ENCODE assay signal across 16 cellular contexts in the genomic region with DNA sequence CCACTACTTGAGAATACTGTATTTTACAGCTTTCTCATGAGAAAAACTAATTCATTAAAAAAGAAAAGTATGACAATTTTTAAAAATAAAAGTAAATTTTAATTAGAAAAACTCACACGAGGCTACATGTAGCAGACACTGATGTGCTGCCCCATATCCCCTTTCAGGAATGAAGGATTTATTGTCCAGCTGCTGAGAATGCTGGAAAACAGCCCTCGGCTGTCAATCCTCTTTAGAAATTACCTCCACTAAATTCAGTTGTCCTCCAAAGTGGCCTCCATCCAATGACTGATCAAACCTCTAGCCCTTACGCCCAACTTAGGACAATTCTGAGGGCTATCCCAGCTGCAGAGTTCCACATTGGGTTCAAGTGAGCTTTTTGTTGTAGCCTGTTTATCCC. TPM values are rescaled to one million over a fixed set of nuclear protein-coding genes. Genes with fewer than 3 reads are reported as not detected.
DNase-seq lines count a peak whose midpoint lies in the region; ATAC-seq and TF ChIP-seq lines count a peak whose summit lies in the region.
"Had no signal": no experiment of that assay in that cellular context is flagged by ENCODE, and none has a peak within 500 bp of the region (broad histone marks: within the 10 kb centered on the region; RNA-seq: fewer than 3 reads in every experiment).

No MANE protein-coding gene starts in this region.

- no peak overlapping the region for H3K4ac ChIP-seq in IMR-90 (ENCODE audit: low read depth, low read length)

- peaks cover 37% of the 10 kb centered on the region for H3K4me1 Mint-ChIP-seq in endodermal cell

- H3K27me3 ChIP-seq in GM23248 (replicated peaks; ENCODE audit: insufficient read depth) (no peaks in the 10 kb centered on the region), IMR-90 (ENCODE audit: control insufficient read depth, insufficient read depth, low read length) (no peaks in the 10 kb centered on the region), endodermal cell (ENCODE audit: control insufficient read depth, insufficient read depth, low read length, poor library complexity, severe bottlenecking) (no peaks in the 10 kb centered on the region), osteoblast (ENCODE audit: insufficient read depth, low read length) (no peaks in the 10 kb centered on the region)
- H3K27me3 ChIP-seq: esophagus muscularis mucosa had no signal

- H3K14ac ChIP-seq in IMR-90 (replicated peaks; ENCODE audit: low read depth, low read length) = no peak overlapping the region

- no peak overlapping the region for H2AK9ac ChIP-seq in IMR-90 (replicated peaks; ENCODE audit: low read depth, low read length, poor library complexity)

- no peak for ATAC-seq in IMR-90 (ENCODE audit: low read depth)
- no peak for ATAC-seq in GM18858 (IDR thresholded peaks at IDR 0.05; ENCODE audit: unreplicated experiment)

- H2BK15ac ChIP-seq in IMR-90 (ENCODE audit: low read depth, low read length) = no peak overlapping the region

- H3K9me3 ChIP-seq in GM23248 (ENCODE audit: low read depth) (no peaks in the 10 kb centered on the region), IMR-90 (ENCODE audit: control insufficient read depth, insufficient read depth, low read length) (peaks cover 6% of the 10 kb centered on the region), endodermal cell (ENCODE audit: control insufficient read depth, low read length) (peaks cover 27% of the 10 kb centered on the region), osteoblast (ENCODE audit: low read depth, low read length) (peaks cover 2% of the 10 kb centered on the region)
- H3K9me3 ChIP-seq: esophagus muscularis mucosa had no signal

- H4K5ac ChIP-seq in IMR-90 (ENCODE audit: low read depth, low read length) = no peak overlapping the region

- no peak overlapping the region for H3K4me3 Mint-ChIP-seq in endodermal cell

- no peak overlapping the region for H4K8ac ChIP-seq in IMR-90 (ENCODE audit: low read depth in 2 of 2, low read length in 2 of 2)

- H3K36me3 ChIP-seq in GM23248 (ENCODE audit: low read depth) (peaks cover 3% of the 10 kb centered on the region; the same call in 1 of the 2 replicates), IMR-90 (ENCODE audit: control insufficient read depth, insufficient read depth, low read length) (peaks cover 6% of the 10 kb centered on the region), endodermal cell (ENCODE audit: control insufficient read depth, insufficient read depth, low read length) (peaks cover 37% of the 10 kb centered on the region), osteoblast (ENCODE audit: insufficient read depth, low read length) (peaks cover 6% of the 10 kb centered on the region)
- H3K36me3 ChIP-seq: lower lobe of right lung had no signal

- H3K9me2 ChIP-seq in GM23248 (ENCODE audit: insufficient read depth) = no peaks in the 10 kb centered on the region

- in situ Hi-C loops in GM23248 (cut with MboI) = loop anchor here (25.0 kb wide), 1 partner anchor 342 kb away; no protein-coding TSS in a partner anchor
- in situ Hi-C loops in IMR-90 (cut with MboI; ENCODE audit: low sequenced_read_pairs) = loop anchor here (25.0 kb wide), 1 partner anchor 367 kb away; no protein-coding TSS in a partner anchor

- peaks cover 12 to 62% of the 10 kb centered on the region in 2 experiments for H3K79me1 ChIP-seq in IMR-90 (ENCODE audit: low read depth in 1 of 2, low read length in 2 of 2)

- no peak overlapping the region for H3K23ac ChIP-seq in IMR-90 (ENCODE audit: low read depth, low read length)

- BruUV-seq in IMR-90 (replicated peaks; lab: Mats Ljungman, UMichigan) = no TSS peak

- H3K9me3 Mint-ChIP-seq in endodermal cell = peaks cover 19% of the 10 kb centered on the region

- H3K56ac ChIP-seq in IMR-90 (ENCODE audit: extremely low read depth, insufficient read depth, low read length) = no peak overlapping the region

- peaks cover 20% of the 10 kb centered on the region for H3K36me3 Mint-ChIP-seq in endodermal cell (ENCODE audit: low read depth)

- H2AFZ ChIP-seq in GM23248 (no peak overlapping the region), IMR-90 (replicated peaks; ENCODE audit: low read length, poor library complexity) (no peak overlapping the region), osteoblast (ENCODE audit: low read length) (no peak overlapping the region)

- peak overlapping the region; percentile 58 for H3K27ac Mint-ChIP-seq in endodermal cell

- no peak overlapping the region for H2AK5ac ChIP-seq in IMR-90 (ENCODE audit: low read depth, low read length)

- H3K4me2 ChIP-seq in GM23248 (ENCODE audit: unreplicated experiment) (peak overlapping the region; percentile 69), IMR-90 (ENCODE audit: low read depth, low read length) (peak overlapping the region; percentile 44; the same call in 1 of the 2 replicates), osteoblast (ENCODE audit: insufficient read depth, low read length) (no peak overlapping the region)

- H2BK20ac ChIP-seq in IMR-90 (ENCODE audit: low read depth, low read length) = no peak overlapping the region

- intact Hi-C loops in IMR-90 (cut with micrococcal nuclease) = no loop called here

- TF ChIP-seq POLR2A in IMR-90 (IDR thresholded peaks at IDR 0.05; ENCODE audit: low read depth, low read length) = no peak

- TF ChIP-seq CTCF in IMR-90 (conservative IDR thresholded peaks at IDR 0.05; ENCODE audit: low read depth, low read length) (no peak), endodermal cell (conservative IDR thresholded peaks at IDR 0.05) (no peak), osteoblast (IDR thresholded peaks at IDR 0.05; ENCODE audit: extremely low read depth, low read depth, low read length) (no peak)

- no peak overlapping the region for H2BK5ac ChIP-seq in IMR-90 (ENCODE audit: low read depth, low read length, poor library complexity, severe bottlenecking)

- no peaks in the 10 kb centered on the region for H4K20me1 ChIP-seq in GM23248 (ENCODE audit: insufficient read depth)
- H4K20me1 ChIP-seq in IMR-90 (ENCODE audit: insufficient read depth, low read length) = peaks cover 85% of the 10 kb centered on the region
- peaks cover 78% of the 10 kb centered on the region for H4K20me1 ChIP-seq in osteoblast (ENCODE audit: insufficient read depth, low read length)

- H2BK120ac ChIP-seq in IMR-90 (ENCODE audit: low read depth, low read length) = no peak overlapping the region

- peaks cover 100% of the 10 kb centered on the region for H3K79me2 ChIP-seq in GM23248 (ENCODE audit: insufficient read depth)
- peaks cover 99% of the 10 kb centered on the region for H3K79me2 ChIP-seq in osteoblast (ENCODE audit: insufficient read depth, low read length)

- CTCF ChIA-PET in IMR-90 (lab: Yijun Ruan, JAX) = interaction anchor here (0.6 kb wide), 1 partner anchor 15 kb away, joined by 6 read pairs; no protein-coding TSS in a partner anchor

- H4K91ac ChIP-seq in IMR-90 (ENCODE audit: insufficient read depth, low read depth, low read length) = no peak overlapping the region

- peak overlapping the region; percentile 61; the same call in 1 of the 2 replicates for H3K9ac ChIP-seq in GM23248
- no peak overlapping the region for H3K9ac ChIP-seq in IMR-90 (ENCODE audit: low read depth, low read length)
- no peak overlapping the region for H3K9ac ChIP-seq in endodermal cell (ENCODE audit: extremely low read depth, low read length, poor library complexity, severe bottlenecking)

- 41 to 49% methylated on average over 3 of the region's 3 CpGs for WGBS in GM23248 (ENCODE audit: low coverage in 1 of 2, low lambda C conversion rate in 2 of 2, missing lambda C conversion rate in 2 of 2), 2 experiments
- no CpG with 5 or more reads among the region's 3 CpGs for WGBS in IMR-90 (ENCODE audit: extremely low coverage in 2 of 2, insufficient read length in 1 of 2), 2 experiments
- WGBS in endodermal cell (ENCODE audit: insufficient coverage in 1 of 2, insufficient read length in 1 of 2), 2 experiments = 90 to 91% methylated on average over 2 to 3 of the region's 3 CpGs

- peaks cover 15% of the 10 kb centered on the region for H3F3A ChIP-seq in GM23248 (ENCODE audit: insufficient read depth)

- H3K27me3 Mint-ChIP-seq in endodermal cell (ENCODE audit: insufficient read depth) = no peaks in the 10 kb centered on the region
- H3K27me3 Mint-ChIP-seq: activated CD4-positive, alpha-beta T cell treated with anti-CD3 and anti-CD28 coated beads for 36 hours; CD4-positive, CD25-positive, alpha-beta regulatory T cell had no signal

- H3K4me1 ChIP-seq in GM23248 (ENCODE audit: insufficient read depth) (peaks cover 17% of the 10 kb centered on the region), IMR-90 (ENCODE audit: control insufficient read depth, insufficient read depth, low read length) (peaks cover 9% of the 10 kb centered on the region), endodermal cell (ENCODE audit: control insufficient read depth, insufficient read depth, low read length) (no peaks in the 10 kb centered on the region), osteoblast (ENCODE audit: insufficient read depth, low read length) (peaks cover 16% of the 10 kb centered on the region)

- POLR2A ChIA-PET in IMR-90 (lab: Charles Lee; ENCODE audit: unreplicated experiment) = no interaction called here

- H3K27ac ChIP-seq in GM23248 = peak overlapping the region; percentile 83
- no peak overlapping the region for H3K27ac ChIP-seq in IMR-90 (ENCODE audit: insufficient read depth, low read length)
- no peak overlapping the region for H3K27ac ChIP-seq in endodermal cell (ENCODE audit: low read depth, low read length)
- peak overlapping the region; percentile 80 for H3K27ac ChIP-seq in osteoblast (ENCODE audit: low read depth, low read length)
- H3K27ac ChIP-seq: lower lobe of right lung had no signal

- TF ChIP-seq RAD21 in IMR-90 (IDR thresholded peaks at IDR 0.05; ENCODE audit: low read length) = no peak

- no peak overlapping the region for H3K18ac ChIP-seq in IMR-90 (ENCODE audit: low read depth, low read length)

- H3K9me1 ChIP-seq in IMR-90 (ENCODE audit: insufficient read depth, low read length) = peaks cover 14% of the 10 kb centered on the region; the same call in 1 of the 2 replicates

- DNase-seq in GM23248 (no peak), IMR-90 (no peak), endodermal cell (no peak), osteoblast (ENCODE audit: insufficient read length, low spot score, missing footprints) (no peak), middle frontal gyrus (ENCODE audit: extremely low spot score, low spot score) (no peak), iPS-NIHi7 (ENCODE audit: extremely low spot score) (no peak)
- DNase-seq: activated CD4-positive, alpha-beta T cell treated with anti-CD3 and anti-CD28 coated beads for 36 hours; activated T-cell treated with anti-CD3 and anti-CD28 coated beads, Interleukin-2, amount 50 U/mL, for 1 hour; CD4-positive, CD25-positive, alpha-beta regulatory T cell; lower lobe of right lung; NCI-H2107; occipital lobe; stimulated activated CD4-positive, alpha-beta T cell treated with anti-CD3 and anti-CD28 coated beads, Interleukin-15, amount 100 ng/mL, for 24 hours had no signal

- dilution Hi-C loops in IMR-90 (cut with HindIII; ENCODE audit: low sequenced_read_pairs, unreplicated experiment) = no loop called here

- H3K4me3 ChIP-seq in GM23248 (no peak overlapping the region), IMR-90 (ENCODE audit: insufficient read depth, low read depth, low read length) (no peak overlapping the region), endodermal cell (ENCODE audit: low read length) (no peak overlapping the region), osteoblast (ENCODE audit: insufficient read depth, low read length) (no peak overlapping the region)
- H3K4me3 ChIP-seq: coronary artery, esophagus muscularis mucosa, lower lobe of right lung had no signal

RNA-seq across cellular contexts. Expression of gene AP4S1, which starts 29.8 kb away (rescaled TPM):
- total RNA-seq in GM23248 (2014; rRNA removed; shearing (Covaris generic)) = 8.7 and 9.9 TPM in 2 replicates
- polyA plus RNA-seq in GM23248 (2016; fragmentation: Nextera tagmentation; extraction: Ambion mirVana) = 6.3 and 7.7 TPM in 2 replicates
- total RNA-seq in IMR-90 (2012; rRNA removed) = 4.5 and 5.8 TPM in 2 replicates
- 2.5 and 2.7 TPM in 2 replicates for polyA plus RNA-seq in IMR-90 (2012; rRNA removed)
- 0.98 and 1.5 TPM in 2 replicates for polyA plus RNA-seq in IMR-90 (2012; cell fraction: cytosol; rRNA removed)
- 1.9 and 4.1 TPM in 2 replicates for polyA plus RNA-seq in IMR-90 (2012; cell fraction: nucleus; rRNA removed; ENCODE audit: low replicate concordance)
- total RNA-seq in endodermal cell = 10 to 100 TPM in 1 of 2 donors, 1 to 10 TPM in 1; 7.6 to 11.1 TPM
- polyA plus RNA-seq in endodermal cell (2013, experiment 1 of 2) = 4.0 TPM
- 5.1 TPM for polyA plus RNA-seq in endodermal cell (2013, experiment 2 of 2)
- 5.4 and 7.4 TPM in 2 replicates for total RNA-seq in osteoblast

RNA-seq across cellular contexts. Expression of gene STRN3, which starts 30.5 kb away (rescaled TPM):
- 31.6 and 44.2 TPM in 2 replicates for total RNA-seq in GM23248 (2014; rRNA removed; shearing (Covaris generic))
- polyA plus RNA-seq in GM23248 (2016; fragmentation: Nextera tagmentation; extraction: Ambion mirVana) (25.6 TPM in 2 replicates), IMR-90 (2012; rRNA removed) (8.3 and 10.8 TPM in 2 replicates)
- total RNA-seq in IMR-90 (2012; rRNA removed) (66.9 and 78.7 TPM in 2 replicates), endodermal cell (10 to 100 TPM; 56.5 to 58.9 TPM), osteoblast (45.1 and 55.7 TPM in 2 replicates)
- polyA plus RNA-seq in IMR-90 (2012; cell fraction: cytosol; rRNA removed) = 1.9 and 2.4 TPM in 2 replicates
- polyA plus RNA-seq in IMR-90 (2012; cell fraction: nucleus; rRNA removed; ENCODE audit: low replicate concordance) = 3.3 and 21.0 TPM in 2 replicates
- polyA plus RNA-seq in endodermal cell (2013, experiment 1 of 2) = 39.3 TPM
- 36.0 TPM for polyA plus RNA-seq in endodermal cell (2013, experiment 2 of 2)

Comparison
In these comparisons a context has a peak if more than half of its experiments do, and no peak if none do; other contexts are left out.
1. H3K27ac ChIP-seq: peak in GM23248 (single experiment) and osteoblast (single experiment); none in IMR-90 (single experiment) and endodermal cell (single experiment).